Comparison of ENCODE assay signal across 8 cellular contexts in the genomic region with DNA sequence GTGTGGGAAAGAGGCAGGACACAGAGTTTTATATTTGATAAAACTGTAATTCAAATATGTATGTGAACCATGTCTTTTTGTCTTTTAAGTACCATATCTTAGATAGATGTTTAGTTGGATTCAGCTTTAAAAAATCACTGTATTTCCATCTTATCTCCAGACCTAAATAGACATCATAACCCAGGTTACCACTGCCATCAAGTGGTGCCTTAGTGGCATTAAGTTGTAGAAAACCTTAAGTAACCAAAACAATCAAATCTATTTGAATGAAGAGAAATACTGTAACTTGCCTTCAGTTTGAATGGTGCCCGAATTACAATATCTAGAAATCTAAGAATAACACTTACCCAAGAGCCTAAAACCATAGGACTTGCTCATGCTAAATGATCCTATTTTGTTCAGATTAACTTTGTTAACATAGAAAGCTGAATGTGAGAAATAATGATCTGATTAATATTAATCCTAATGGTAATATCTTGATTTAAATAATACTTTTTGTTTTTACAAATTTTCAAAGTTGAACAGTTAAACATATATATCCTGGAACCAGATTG.
A peak's percentile ranks its signal among the peaks of the same experiment; 100 is the strongest.
DNase-seq lines count a peak whose midpoint lies in the region; ATAC-seq and TF ChIP-seq lines count a peak whose summit lies in the region.

No MANE protein-coding gene starts in this region.

- no peak overlapping the region for H3K27ac ChIP-seq in 22Rv1

- ATAC-seq in GM18868 (IDR thresholded peaks at IDR 0.05; ENCODE audit: unreplicated experiment): peak; percentile 61

- TF ChIP-seq CTCF in 22Rv1 (IDR thresholded peaks at IDR 0.05) (peak; percentile 69), epithelial cell of esophagus (IDR thresholded peaks at IDR 0.05; ENCODE audit: insufficient read depth, low read depth, low read length, missing control alignments) (peak; percentile 55)

- H3K4me3 ChIP-seq in epithelial cell of esophagus (ENCODE audit: low read length): no peak overlapping the region

- peak; percentile 78 for DNase-seq in NCI-H748 (lab: John Stamatoyannopoulos, UW; ENCODE audit: unreplicated experiment)
- DNase-seq in epithelial cell of esophagus (ENCODE audit: low read depth): peak; percentile 66
- DNase-seq in superior temporal gyrus (ENCODE audit: extremely low spot score): peak; percentile 43
- no peak for DNase-seq in stimulated activated CD4-positive, alpha-beta T cell treated with anti-CD3 and anti-CD28 coated beads, Interleukin-12 subunit alpha, Interleukin-12 subunit beta, amount 100 ng/mL, for 4 hours
- no peak for DNase-seq in activated T-cell treated with anti-CD3 and anti-CD28 coated beads for 4 hours
- DNase-seq in effector CD4-positive, alpha-beta T cell: no peak

Comparison
In these comparisons a context has a peak if more than half of its experiments do, and no peak if none do; other contexts are left out.
1. DNase-seq: peak in NCI-H748 (single experiment), epithelial cell of esophagus (single experiment) and superior temporal gyrus (single experiment); none in stimulated activated CD4-positive, alpha-beta T cell treated with anti-CD3 and anti-CD28 coated beads, Interleukin-12 subunit alpha, Interleukin-12 subunit beta, amount 100 ng/mL, for 4 hours (single experiment), activated T-cell treated with anti-CD3 and anti-CD28 coated beads for 4 hours (single experiment) and effector CD4-positive, alpha-beta T cell (single experiment).